9 cellular contexts compared by ENCODE assay signal in the genomic region with DNA sequence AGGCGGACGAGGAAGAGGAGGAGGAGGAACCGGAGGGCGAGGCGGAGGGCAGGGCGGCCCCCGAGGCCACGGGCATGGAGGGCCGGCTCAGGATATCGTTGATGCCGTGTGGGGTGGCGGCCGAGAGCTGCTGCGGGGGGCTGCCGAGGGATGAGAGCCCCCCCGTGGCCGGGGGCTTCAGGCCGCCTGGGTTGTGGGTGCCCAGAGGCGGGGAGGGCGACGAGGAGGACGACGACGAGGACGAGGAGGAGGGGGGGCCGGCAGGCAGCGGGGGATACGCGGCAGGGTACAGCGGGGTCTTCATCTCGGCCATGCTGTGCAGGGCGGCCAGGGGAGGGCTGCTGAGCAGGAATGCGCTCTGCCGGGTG. TPM values are rescaled to one million over a fixed set of nuclear protein-coding genes. Genes with fewer than 3 reads are reported as not detected.
A peak's percentile ranks its signal among the peaks of the same experiment; 100 is the strongest.
DNase-seq lines count a peak whose midpoint lies in the region; ATAC-seq and TF ChIP-seq lines count a peak whose summit lies in the region.
"Had no signal": no experiment of that assay in that cellular context is flagged by ENCODE, and none has a peak within 500 bp of the region (broad histone marks: within the 10 kb centered on the region; RNA-seq: fewer than 3 reads in every experiment).

No MANE protein-coding gene starts in this region.

- no peak overlapping the region for H3K27ac ChIP-seq in mucosa of rectum (ENCODE audit: low read depth in 2 of 2, low read length in 2 of 2)
- H3K27ac ChIP-seq in tibial nerve, result no peak overlapping the region

- H3K4me1 Mint-ChIP-seq in activated naive CD4-positive, alpha-beta T cell treated with anti-CD3 and anti-CD28 coated beads, Interleukin-2, amount 50 U/mL, for 24 hours, result peaks cover 24% of the 10 kb centered on the region
- H3K4me1 Mint-ChIP-seq in activated naive CD4-positive, alpha-beta T cell treated with anti-CD3 and anti-CD28 coated beads for 36 hours (ENCODE audit: low read depth), result peaks cover 25% of the 10 kb centered on the region

- ATAC-seq in GM21786 (IDR thresholded peaks at IDR 0.05; ENCODE audit: unreplicated experiment), result no peak

- no peak for DNase-seq in activated naive CD4-positive, alpha-beta T cell treated with anti-CD3 and anti-CD28 coated beads for 36 hours
- DNase-seq in choroid plexus epithelial cell (ENCODE audit: low read depth) (no peak), tibial nerve (ENCODE audit: low spot score in 2 of 2) (no peak), GDM1 (lab: John Stamatoyannopoulos, UW) (no peak)
- DNase-seq in activated naive CD4-positive, alpha-beta T cell (lab: John Stamatoyannopoulos, UW), result no peak

- H3K9me3 ChIP-seq in mucosa of rectum (ENCODE audit: control insufficient read depth in 2 of 2, low read length in 2 of 2) (peaks cover 0 to 3% of the 10 kb centered on the region in 2 donors), tibial nerve (no peaks in the 10 kb centered on the region)

- CTCF ChIA-PET in activated naive CD4-positive, alpha-beta T cell treated with anti-CD3 and anti-CD28 coated beads for 36 hours (lab: Charles Lee), result no interaction called here

- H3K27me3 ChIP-seq in mucosa of rectum (ENCODE audit: control insufficient read depth in 2 of 2, insufficient read depth in 2 of 2, low read length in 2 of 2) (peaks cover 82 to 88% of the 10 kb centered on the region in 2 donors), tibial nerve (peaks cover 15 to 100% of the 10 kb centered on the region in 2 donors)

- H3K4me1 ChIP-seq in mucosa of rectum (ENCODE audit: control insufficient read depth in 2 of 2, insufficient read depth in 2 of 2, low read length in 2 of 2), result peaks cover 4 to 21% of the 10 kb centered on the region in 2 donors
- peaks cover 0 to 56% (median 25%) of the 10 kb centered on the region in 4 donors for H3K4me1 ChIP-seq in tibial nerve

- H3K9ac ChIP-seq in mucosa of rectum (ENCODE audit: low read depth in 1 of 2, low read length in 2 of 2), result no peak overlapping the region

- H3K36me3 ChIP-seq in mucosa of rectum (ENCODE audit: control insufficient read depth in 2 of 2, insufficient read depth in 2 of 2, low read length in 2 of 2) (no peaks in the 10 kb centered on the region), tibial nerve (no peaks in the 10 kb centered on the region)

- H3K27ac Mint-ChIP-seq in activated naive CD4-positive, alpha-beta T cell treated with anti-CD3 and anti-CD28 coated beads, Interleukin-2, amount 50 U/mL, for 24 hours, result no peak overlapping the region
- no peak overlapping the region for H3K27ac Mint-ChIP-seq in activated naive CD4-positive, alpha-beta T cell treated with anti-CD3 and anti-CD28 coated beads for 36 hours

- H3K36me3 Mint-ChIP-seq in activated naive CD4-positive, alpha-beta T cell treated with anti-CD3 and anti-CD28 coated beads, Interleukin-2, amount 50 U/mL, for 24 hours, result peaks cover 2% of the 10 kb centered on the region
- peaks cover 9% of the 10 kb centered on the region for H3K36me3 Mint-ChIP-seq in activated naive CD4-positive, alpha-beta T cell treated with anti-CD3 and anti-CD28 coated beads for 36 hours (ENCODE audit: low read depth)

- TF ChIP-seq EP300 in tibial nerve (IDR thresholded peaks at IDR 0.05), result no peak

- peaks cover 68% of the 10 kb centered on the region for H3K27me3 Mint-ChIP-seq in activated naive CD4-positive, alpha-beta T cell treated with anti-CD3 and anti-CD28 coated beads, Interleukin-2, amount 50 U/mL, for 24 hours
- peaks cover 82% of the 10 kb centered on the region for H3K27me3 Mint-ChIP-seq in activated naive CD4-positive, alpha-beta T cell treated with anti-CD3 and anti-CD28 coated beads for 36 hours (ENCODE audit: low read depth)

- TF ChIP-seq CTCF in choroid plexus epithelial cell (conservative IDR thresholded peaks at IDR 0.05; ENCODE audit: low read depth, low read length) (no peak), tibial nerve (IDR thresholded peaks at IDR 0.05) (no peak)

- intact Hi-C loops in activated naive CD4-positive, alpha-beta T cell treated with anti-CD3 and anti-CD28 coated beads for 36 hours (cut with micrococcal nuclease), result loop anchor here (2.0 to 5.0 kb wide), 2 partner anchors 85 to 469 kb away; a partner anchor contains a TSS

- H3K9me3 Mint-ChIP-seq in activated naive CD4-positive, alpha-beta T cell treated with anti-CD3 and anti-CD28 coated beads, Interleukin-2, amount 50 U/mL, for 24 hours, result peaks cover 14% of the 10 kb centered on the region
- H3K9me3 Mint-ChIP-seq in activated naive CD4-positive, alpha-beta T cell treated with anti-CD3 and anti-CD28 coated beads for 36 hours, result peaks cover 6% of the 10 kb centered on the region

- H3K4me3 ChIP-seq in choroid plexus epithelial cell (ENCODE audit: low read depth, low read length), result peak overlapping the region; percentile 65
- peak overlapping the region; percentile 53 to 66 for H3K4me3 ChIP-seq in mucosa of rectum (ENCODE audit: low read length in 2 of 2)
- peak overlapping the region; percentile 15 to 49 (median 38) for H3K4me3 ChIP-seq in tibial nerve

- 4 to 7% methylated on average over 13 to 28 of the region's 34 CpGs for WGBS in tibial nerve, 2 donors

- TF ChIP-seq POLR2A in tibial nerve (IDR thresholded peaks at IDR 0.05), result no peak

- peak overlapping the region; percentile 23 for H3K4me3 Mint-ChIP-seq in activated naive CD4-positive, alpha-beta T cell treated with anti-CD3 and anti-CD28 coated beads, Interleukin-2, amount 50 U/mL, for 24 hours
- no peak overlapping the region for H3K4me3 Mint-ChIP-seq in activated naive CD4-positive, alpha-beta T cell treated with anti-CD3 and anti-CD28 coated beads for 36 hours

RNA-seq across cellular contexts. Expression of a gene that starts 1.3 kb away (rescaled TPM):
- total RNA-seq in activated naive CD4-positive, alpha-beta T cell treated with anti-CD3 and anti-CD28 coated beads for 36 hours, result not detected
- under 1 TPM in 1 of 4 donors, not detected in 3; 0.21 TPM for total RNA-seq in tibial nerve
- total RNA-seq: renal cortical epithelial cell had no signal
